In the genomic region with DNA sequence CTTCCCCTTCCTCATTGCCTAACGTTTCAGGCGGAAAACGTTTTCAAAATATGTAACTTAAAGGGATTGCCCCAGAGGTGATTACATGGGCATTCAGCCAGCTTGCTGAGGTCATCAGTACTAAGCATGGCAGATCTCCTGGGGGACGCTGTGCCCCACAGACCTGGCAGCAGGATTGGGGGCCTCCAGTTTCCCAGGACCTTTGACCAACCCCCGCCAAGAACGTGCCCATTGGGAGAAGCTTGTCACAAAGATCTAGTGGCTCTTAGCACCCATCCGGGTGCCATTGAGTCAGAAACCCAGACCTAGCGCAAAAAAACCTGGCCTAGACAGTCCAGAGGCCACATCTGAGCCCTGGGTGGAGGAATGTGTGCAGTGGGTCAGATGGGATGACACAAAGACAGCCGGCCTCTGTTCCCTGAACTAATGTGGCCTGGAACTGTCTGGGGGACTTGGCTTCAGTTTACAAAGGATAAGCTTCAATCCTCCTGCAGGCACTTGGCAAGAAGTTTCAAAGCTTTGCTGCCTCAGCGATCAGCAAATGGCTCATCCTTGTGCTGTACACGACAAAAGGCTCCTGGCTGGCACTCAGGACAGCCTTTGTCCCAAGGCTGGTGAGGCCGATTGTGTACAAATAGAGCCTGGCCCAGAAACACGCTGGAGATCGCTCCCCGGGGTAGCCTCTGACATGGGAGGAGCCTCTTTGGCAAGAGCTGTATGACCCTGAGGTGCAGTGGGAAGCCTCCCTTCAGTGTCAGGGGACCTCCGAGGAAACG, we compare ENCODE assay signal across 1 cellular context.
TF ChIP-seq lines count a peak whose summit lies in the region.

No MANE protein-coding gene starts in this region.

TF ChIP-seq in HepG2, 621 proteins besides CTCF, POLR2A, EP300 and RAD21 (continued from another document and continues in another):
- TF ChIP-seq, protein P1, sequence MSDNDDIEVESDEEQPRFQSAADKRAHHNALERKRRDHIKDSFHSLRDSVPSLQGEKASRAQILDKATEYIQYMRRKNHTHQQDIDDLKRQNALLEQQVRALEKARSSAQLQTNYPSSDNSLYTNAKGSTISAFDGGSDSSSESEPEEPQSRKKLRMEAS (IDR thresholded peaks at IDR 0.05), result no peak
- no peak for TF ChIP-seq TBL1XR1 (IDR thresholded peaks at IDR 0.05; ENCODE audit: borderline replicate concordance, low read length, partially characterized antibody)
- TF ChIP-seq TMF1 (CRISPR knock-in tag; IDR thresholded peaks at IDR 0.05; ENCODE audit: low read depth), result no peak
- no peak for TF ChIP-seq IKZF1 (IDR thresholded peaks at IDR 0.05)
- TF ChIP-seq, protein P2, sequence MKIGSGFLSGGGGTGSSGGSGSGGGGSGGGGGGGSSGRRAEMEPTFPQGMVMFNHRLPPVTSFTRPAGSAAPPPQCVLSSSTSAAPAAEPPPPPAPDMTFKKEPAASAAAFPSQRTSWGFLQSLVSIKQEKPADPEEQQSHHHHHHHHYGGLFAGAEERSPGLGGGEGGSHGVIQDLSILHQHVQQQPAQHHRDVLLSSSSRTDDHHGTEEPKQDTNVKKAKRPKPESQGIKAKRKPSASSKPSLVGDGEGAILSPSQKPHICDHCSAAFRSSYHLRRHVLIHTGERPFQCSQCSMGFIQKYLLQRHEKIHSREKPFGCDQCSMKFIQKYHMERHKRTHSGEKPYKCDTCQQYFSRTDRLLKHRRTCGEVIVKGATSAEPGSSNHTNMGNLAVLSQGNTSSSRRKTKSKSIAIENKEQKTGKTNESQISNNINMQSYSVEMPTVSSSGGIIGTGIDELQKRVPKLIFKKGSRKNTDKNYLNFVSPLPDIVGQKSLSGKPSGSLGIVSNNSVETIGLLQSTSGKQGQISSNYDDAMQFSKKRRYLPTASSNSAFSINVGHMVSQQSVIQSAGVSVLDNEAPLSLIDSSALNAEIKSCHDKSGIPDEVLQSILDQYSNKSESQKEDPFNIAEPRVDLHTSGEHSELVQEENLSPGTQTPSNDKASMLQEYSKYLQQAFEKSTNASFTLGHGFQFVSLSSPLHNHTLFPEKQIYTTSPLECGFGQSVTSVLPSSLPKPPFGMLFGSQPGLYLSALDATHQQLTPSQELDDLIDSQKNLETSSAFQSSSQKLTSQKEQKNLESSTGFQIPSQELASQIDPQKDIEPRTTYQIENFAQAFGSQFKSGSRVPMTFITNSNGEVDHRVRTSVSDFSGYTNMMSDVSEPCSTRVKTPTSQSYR (CRISPR knock-in tag; IDR thresholded peaks at IDR 0.05; ENCODE audit: borderline replicate concordance), result no peak
- TF ChIP-seq MAZ (IDR thresholded peaks at IDR 0.05; ENCODE audit: borderline replicate concordance, low read depth, low read length), result no peak
- TF ChIP-seq MAZ (CRISPR knock-in tag; IDR thresholded peaks at IDR 0.05; ENCODE audit: low read depth), result no peak
- no peak for TF ChIP-seq TCF12 (IDR thresholded peaks at IDR 0.05)
- TF ChIP-seq TCF12 (CRISPR knock-in tag; IDR thresholded peaks at IDR 0.05), result no peak
- TF ChIP-seq FOXC1 (CRISPR knock-in tag; IDR thresholded peaks at IDR 0.05; ENCODE audit: borderline replicate concordance), result no peak
- no peak for TF ChIP-seq ZNF7 (CRISPR knock-in tag; IDR thresholded peaks at IDR 0.05)
- TF ChIP-seq U2AF1 (optimal IDR thresholded peaks at IDR 0.05; ENCODE audit: low read depth, low read length), result no peak
- TF ChIP-seq ZNF776 (CRISPR knock-in tag; IDR thresholded peaks at IDR 0.05), result no peak
- TF ChIP-seq ZFAT (CRISPR knock-in tag; conservative IDR thresholded peaks at IDR 0.05), result no peak
- no peak for TF ChIP-seq ATF7-NPFF (CRISPR knock-in tag; IDR thresholded peaks at IDR 0.05; ENCODE audit: low read depth)
- no peak for TF ChIP-seq TSC22D2 (CRISPR knock-in tag; IDR thresholded peaks at IDR 0.05; ENCODE audit: borderline replicate concordance)
- TF ChIP-seq, protein P3, sequence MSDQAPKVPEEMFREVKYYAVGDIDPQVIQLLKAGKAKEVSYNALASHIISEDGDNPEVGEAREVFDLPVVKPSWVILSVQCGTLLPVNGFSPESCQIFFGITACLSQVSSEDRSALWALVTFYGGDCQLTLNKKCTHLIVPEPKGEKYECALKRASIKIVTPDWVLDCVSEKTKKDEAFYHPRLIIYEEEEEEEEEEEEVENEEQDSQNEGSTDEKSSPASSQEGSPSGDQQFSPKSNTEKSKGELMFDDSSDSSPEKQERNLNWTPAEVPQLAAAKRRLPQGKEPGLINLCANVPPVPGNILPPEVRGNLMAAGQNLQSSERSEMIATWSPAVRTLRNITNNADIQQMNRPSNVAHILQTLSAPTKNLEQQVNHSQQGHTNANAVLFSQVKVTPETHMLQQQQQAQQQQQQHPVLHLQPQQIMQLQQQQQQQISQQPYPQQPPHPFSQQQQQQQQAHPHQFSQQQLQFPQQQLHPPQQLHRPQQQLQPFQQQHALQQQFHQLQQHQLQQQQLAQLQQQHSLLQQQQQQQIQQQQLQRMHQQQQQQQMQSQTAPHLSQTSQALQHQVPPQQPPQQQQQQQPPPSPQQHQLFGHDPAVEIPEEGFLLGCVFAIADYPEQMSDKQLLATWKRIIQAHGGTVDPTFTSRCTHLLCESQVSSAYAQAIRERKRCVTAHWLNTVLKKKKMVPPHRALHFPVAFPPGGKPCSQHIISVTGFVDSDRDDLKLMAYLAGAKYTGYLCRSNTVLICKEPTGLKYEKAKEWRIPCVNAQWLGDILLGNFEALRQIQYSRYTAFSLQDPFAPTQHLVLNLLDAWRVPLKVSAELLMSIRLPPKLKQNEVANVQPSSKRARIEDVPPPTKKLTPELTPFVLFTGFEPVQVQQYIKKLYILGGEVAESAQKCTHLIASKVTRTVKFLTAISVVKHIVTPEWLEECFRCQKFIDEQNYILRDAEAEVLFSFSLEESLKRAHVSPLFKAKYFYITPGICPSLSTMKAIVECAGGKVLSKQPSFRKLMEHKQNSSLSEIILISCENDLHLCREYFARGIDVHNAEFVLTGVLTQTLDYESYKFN (CRISPR knock-in tag; conservative IDR thresholded peaks at IDR 0.05), result 0 out of 2 replicates have a peak, but pooled peaks have one; percentile 45
- no peak for TF ChIP-seq KDM3A (CRISPR knock-in tag; IDR thresholded peaks at IDR 0.05; ENCODE audit: low read depth)
- TF ChIP-seq ZNF678 (CRISPR knock-in tag; IDR thresholded peaks at IDR 0.05), result no peak
- no peak for TF ChIP-seq HMG20B (CRISPR knock-in tag; conservative IDR thresholded peaks at IDR 0.05)
- TF ChIP-seq ZNF143 (CRISPR knock-in tag; IDR thresholded peaks at IDR 0.05), result no peak
- TF ChIP-seq, protein P4, sequence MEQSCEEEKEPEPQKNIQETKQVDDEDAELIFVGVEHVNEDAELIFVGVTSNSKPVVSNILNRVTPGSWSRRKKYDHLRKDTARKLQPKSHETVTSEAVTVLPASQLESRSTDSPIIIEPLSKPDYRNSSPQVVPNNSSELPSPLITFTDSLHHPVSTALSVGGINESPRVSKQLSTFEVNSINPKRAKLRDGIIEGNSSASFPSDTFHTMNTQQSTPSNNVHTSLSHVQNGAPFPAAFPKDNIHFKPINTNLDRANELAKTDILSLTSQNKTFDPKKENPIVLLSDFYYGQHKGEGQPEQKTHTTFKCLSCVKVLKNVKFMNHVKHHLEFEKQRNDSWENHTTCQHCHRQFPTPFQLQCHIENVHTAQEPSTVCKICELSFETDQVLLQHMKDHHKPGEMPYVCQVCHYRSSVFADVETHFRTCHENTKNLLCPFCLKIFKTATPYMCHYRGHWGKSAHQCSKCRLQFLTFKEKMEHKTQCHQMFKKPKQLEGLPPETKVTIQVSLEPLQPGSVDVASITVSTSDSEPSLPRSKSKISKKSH (CRISPR knock-in tag; IDR thresholded peaks at IDR 0.05; ENCODE audit: borderline replicate concordance), result no peak
- TF ChIP-seq ZNF230 (CRISPR knock-in tag; IDR thresholded peaks at IDR 0.05), result no peak
- TF ChIP-seq ZFP82 (CRISPR knock-in tag; IDR thresholded peaks at IDR 0.05; ENCODE audit: borderline replicate concordance), result no peak
- no peak for TF ChIP-seq NBN (conservative IDR thresholded peaks at IDR 0.05)
- TF ChIP-seq, protein P5, sequence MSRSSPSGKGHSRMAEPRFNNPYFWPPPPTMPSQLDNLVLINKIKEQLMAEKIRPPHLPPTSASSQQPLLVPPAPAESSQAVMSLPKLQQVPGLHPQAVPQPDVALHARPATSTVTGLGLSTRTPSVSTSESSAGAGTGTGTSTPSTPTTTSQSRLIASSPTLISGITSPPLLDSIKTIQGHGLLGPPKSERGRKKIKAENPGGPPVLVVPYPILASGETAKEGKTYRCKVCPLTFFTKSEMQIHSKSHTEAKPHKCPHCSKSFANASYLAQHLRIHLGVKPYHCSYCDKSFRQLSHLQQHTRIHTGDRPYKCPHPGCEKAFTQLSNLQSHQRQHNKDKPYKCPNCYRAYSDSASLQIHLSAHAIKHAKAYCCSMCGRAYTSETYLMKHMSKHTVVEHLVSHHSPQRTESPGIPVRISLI (CRISPR knock-in tag; IDR thresholded peaks at IDR 0.05; ENCODE audit: borderline replicate concordance), result no peak
- no peak for TF ChIP-seq HDAC2 (CRISPR knock-in tag; IDR thresholded peaks at IDR 0.05)
- TF ChIP-seq ZNF263 (CRISPR knock-in tag; IDR thresholded peaks at IDR 0.05), result peak; percentile 58; the same call in 1 of the 2 replicates
- TF ChIP-seq RARA (CRISPR knock-in tag; IDR thresholded peaks at IDR 0.05), result peak; percentile 34; the same call in 1 of the 2 replicates
- no peak for TF ChIP-seq SNAPC2 (CRISPR knock-in tag; IDR thresholded peaks at IDR 0.05)
- TF ChIP-seq, protein P6, sequence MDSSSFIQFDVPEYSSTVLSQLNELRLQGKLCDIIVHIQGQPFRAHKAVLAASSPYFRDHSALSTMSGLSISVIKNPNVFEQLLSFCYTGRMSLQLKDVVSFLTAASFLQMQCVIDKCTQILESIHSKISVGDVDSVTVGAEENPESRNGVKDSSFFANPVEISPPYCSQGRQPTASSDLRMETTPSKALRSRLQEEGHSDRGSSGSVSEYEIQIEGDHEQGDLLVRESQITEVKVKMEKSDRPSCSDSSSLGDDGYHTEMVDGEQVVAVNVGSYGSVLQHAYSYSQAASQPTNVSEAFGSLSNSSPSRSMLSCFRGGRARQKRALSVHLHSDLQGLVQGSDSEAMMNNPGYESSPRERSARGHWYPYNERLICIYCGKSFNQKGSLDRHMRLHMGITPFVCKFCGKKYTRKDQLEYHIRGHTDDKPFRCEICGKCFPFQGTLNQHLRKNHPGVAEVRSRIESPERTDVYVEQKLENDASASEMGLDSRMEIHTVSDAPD (CRISPR knock-in tag; IDR thresholded peaks at IDR 0.05), result no peak
- no peak for TF ChIP-seq ZFP36L1 (CRISPR knock-in tag; IDR thresholded peaks at IDR 0.05)
- TF ChIP-seq RXRA (CRISPR knock-in tag; IDR thresholded peaks at IDR 0.05), result peak; percentile 9; the same call in 1 of the 2 replicates
- TF ChIP-seq PAX8 (CRISPR knock-in tag; IDR thresholded peaks at IDR 0.05; ENCODE audit: borderline replicate concordance), result no peak
- no peak for TF ChIP-seq ZNF20 (CRISPR knock-in tag; IDR thresholded peaks at IDR 0.05)
- TF ChIP-seq, protein P7, sequence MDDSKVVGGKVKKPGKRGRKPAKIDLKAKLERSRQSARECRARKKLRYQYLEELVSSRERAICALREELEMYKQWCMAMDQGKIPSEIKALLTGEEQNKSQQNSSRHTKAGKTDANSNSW (CRISPR knock-in tag; IDR thresholded peaks at IDR 0.05; ENCODE audit: borderline replicate concordance), result no peak
- TF ChIP-seq, protein P8, sequence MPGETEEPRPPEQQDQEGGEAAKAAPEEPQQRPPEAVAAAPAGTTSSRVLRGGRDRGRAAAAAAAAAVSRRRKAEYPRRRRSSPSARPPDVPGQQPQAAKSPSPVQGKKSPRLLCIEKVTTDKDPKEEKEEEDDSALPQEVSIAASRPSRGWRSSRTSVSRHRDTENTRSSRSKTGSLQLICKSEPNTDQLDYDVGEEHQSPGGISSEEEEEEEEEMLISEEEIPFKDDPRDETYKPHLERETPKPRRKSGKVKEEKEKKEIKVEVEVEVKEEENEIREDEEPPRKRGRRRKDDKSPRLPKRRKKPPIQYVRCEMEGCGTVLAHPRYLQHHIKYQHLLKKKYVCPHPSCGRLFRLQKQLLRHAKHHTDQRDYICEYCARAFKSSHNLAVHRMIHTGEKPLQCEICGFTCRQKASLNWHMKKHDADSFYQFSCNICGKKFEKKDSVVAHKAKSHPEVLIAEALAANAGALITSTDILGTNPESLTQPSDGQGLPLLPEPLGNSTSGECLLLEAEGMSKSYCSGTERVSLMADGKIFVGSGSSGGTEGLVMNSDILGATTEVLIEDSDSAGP (CRISPR knock-in tag; IDR thresholded peaks at IDR 0.05; ENCODE audit: borderline replicate concordance), result 0 out of 2 replicates have a peak, but pooled peaks have one; percentile 82
- TF ChIP-seq, protein P9, sequence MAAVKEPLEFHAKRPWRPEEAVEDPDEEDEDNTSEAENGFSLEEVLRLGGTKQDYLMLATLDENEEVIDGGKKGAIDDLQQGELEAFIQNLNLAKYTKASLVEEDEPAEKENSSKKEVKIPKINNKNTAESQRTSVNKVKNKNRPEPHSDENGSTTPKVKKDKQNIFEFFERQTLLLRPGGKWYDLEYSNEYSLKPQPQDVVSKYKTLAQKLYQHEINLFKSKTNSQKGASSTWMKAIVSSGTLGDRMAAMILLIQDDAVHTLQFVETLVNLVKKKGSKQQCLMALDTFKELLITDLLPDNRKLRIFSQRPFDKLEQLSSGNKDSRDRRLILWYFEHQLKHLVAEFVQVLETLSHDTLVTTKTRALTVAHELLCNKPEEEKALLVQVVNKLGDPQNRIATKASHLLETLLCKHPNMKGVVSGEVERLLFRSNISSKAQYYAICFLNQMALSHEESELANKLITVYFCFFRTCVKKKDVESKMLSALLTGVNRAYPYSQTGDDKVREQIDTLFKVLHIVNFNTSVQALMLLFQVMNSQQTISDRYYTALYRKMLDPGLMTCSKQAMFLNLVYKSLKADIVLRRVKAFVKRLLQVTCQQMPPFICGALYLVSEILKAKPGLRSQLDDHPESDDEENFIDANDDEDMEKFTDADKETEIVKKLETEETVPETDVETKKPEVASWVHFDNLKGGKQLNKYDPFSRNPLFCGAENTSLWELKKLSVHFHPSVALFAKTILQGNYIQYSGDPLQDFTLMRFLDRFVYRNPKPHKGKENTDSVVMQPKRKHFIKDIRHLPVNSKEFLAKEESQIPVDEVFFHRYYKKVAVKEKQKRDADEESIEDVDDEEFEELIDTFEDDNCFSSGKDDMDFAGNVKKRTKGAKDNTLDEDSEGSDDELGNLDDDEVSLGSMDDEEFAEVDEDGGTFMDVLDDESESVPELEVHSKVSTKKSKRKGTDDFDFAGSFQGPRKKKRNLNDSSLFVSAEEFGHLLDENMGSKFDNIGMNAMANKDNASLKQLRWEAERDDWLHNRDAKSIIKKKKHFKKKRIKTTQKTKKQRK (IDR thresholded peaks at IDR 0.05; ENCODE audit: low read length), result no peak
- TF ChIP-seq ZNF746 (CRISPR knock-in tag; IDR thresholded peaks at IDR 0.05), result no peak
- TF ChIP-seq, protein P10, sequence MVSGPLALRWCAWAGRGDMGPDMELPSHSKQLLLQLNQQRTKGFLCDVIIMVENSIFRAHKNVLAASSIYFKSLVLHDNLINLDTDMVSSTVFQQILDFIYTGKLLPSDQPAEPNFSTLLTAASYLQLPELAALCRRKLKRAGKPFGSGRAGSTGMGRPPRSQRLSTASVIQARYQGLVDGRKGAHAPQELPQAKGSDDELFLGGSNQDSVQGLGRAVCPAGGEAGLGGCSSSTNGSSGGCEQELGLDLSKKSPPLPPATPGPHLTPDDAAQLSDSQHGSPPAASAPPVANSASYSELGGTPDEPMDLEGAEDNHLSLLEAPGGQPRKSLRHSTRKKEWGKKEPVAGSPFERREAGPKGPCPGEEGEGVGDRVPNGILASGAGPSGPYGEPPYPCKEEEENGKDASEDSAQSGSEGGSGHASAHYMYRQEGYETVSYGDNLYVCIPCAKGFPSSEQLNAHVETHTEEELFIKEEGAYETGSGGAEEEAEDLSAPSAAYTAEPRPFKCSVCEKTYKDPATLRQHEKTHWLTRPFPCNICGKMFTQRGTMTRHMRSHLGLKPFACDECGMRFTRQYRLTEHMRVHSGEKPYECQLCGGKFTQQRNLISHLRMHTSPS (CRISPR knock-in tag; IDR thresholded peaks at IDR 0.05; ENCODE audit: low read depth), result 0 out of 2 replicates have a peak, but pooled peaks have one; percentile 56
- no peak for TF ChIP-seq SIX4 (CRISPR knock-in tag; IDR thresholded peaks at IDR 0.05)
